Comparison of ENCODE assay signal across 10 cellular contexts in the genomic region with DNA sequence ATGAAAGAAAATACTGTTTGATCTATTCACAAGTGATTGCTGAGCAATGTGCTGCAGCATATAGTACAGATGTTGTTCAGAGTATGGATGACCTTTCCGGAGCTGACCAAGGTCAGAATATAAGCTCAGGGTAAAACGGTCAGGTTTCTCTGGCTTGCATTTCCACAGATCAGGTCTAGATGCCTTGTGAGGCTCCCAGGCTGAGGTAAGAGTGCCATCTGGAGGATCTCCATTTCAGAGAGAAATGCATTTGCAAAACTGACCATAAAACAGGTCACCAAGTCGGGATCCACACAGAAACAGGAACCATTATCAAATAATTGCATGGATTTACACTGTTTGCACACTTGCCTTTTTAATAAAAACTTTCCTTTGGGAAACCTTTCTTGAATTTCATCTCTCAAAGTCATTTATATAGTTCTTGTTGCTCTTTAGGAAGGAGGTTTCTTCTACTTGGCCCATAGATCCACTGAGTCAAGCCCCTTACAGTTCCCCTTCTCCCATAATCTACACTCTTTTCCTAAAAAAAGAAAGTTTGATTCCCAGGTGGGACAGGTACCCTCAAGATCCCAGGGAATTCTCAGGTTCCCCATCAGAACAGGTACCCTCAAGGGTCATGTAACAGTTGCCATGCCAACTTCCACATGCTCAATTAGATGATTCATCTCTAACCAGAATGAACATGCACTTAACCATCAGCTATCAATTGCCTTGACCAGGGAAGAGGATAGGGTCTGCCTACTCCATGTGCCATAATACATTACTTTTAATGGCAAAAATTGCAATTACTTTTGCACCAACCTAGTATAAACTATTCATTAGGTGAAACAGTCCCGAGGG. TPM values are rescaled to one million over a fixed set of nuclear protein-coding genes. Genes with fewer than 3 reads are reported as not detected.
DNase-seq lines count a peak whose midpoint lies in the region; ATAC-seq and TF ChIP-seq lines count a peak whose summit lies in the region.
"Had no signal": no experiment of that assay in that cellular context is flagged by ENCODE, and none has a peak within 500 bp of the region (broad histone marks: within the 10 kb centered on the region; RNA-seq: fewer than 3 reads in every experiment).

No MANE protein-coding gene starts in this region.

- no peaks in the 10 kb centered on the region for H3K79me2 ChIP-seq in SK-N-SH (ENCODE audit: insufficient read depth)

- H3K4me3 ChIP-seq in SK-N-SH (ENCODE audit: low read depth in 2 of 2, low read length in 1 of 2) = no peak overlapping the region
- H3K4me3 ChIP-seq in foreskin fibroblast (ENCODE audit: low read depth in 1 of 2, low read length in 2 of 2) = no peak overlapping the region
- H3K4me3 ChIP-seq: lung had no signal

- no peaks in the 10 kb centered on the region for H4K20me1 ChIP-seq in SK-N-SH (ENCODE audit: insufficient read depth)

- peak overlapping the region in 1 of 2 experiments; percentile 9; a peak in 1 of 4 replicates for H3K27ac ChIP-seq in SK-N-SH (ENCODE audit: low read depth in 2 of 2, low read length in 1 of 2)

- H3K4me1 ChIP-seq in SK-N-SH (ENCODE audit: control insufficient read depth in 1 of 2, insufficient read depth in 2 of 2, low read depth in 1 of 2, low read length in 1 of 2) = peaks cover 0 to 2% of the 10 kb centered on the region in 2 experiments; a peak in 2 of 4 replicates

- no peak for TF ChIP-seq EP300 in SK-N-SH (IDR thresholded peaks at IDR 0.05; ENCODE audit: borderline replicate concordance in 1 of 2, low read depth in 1 of 2, low read length in 1 of 2)

- no peaks in the 10 kb centered on the region for H3K4me1 Mint-ChIP-seq in activated T-helper 17 cell treated with anti-CD3 and anti-CD28 coated beads, Interleukin-2, amount 50 U/mL, for 72 hours
- H3K4me1 Mint-ChIP-seq: IgD-negative memory B cell had no signal

- DNase-seq in DMS153 (lab: John Stamatoyannopoulos, UW) (peak; percentile 27), LoVo (ENCODE audit: low spot score) (peak; percentile 20), SK-N-SH (peak; percentile 62), foreskin fibroblast (peak; percentile 46 to 77), pons (ENCODE audit: low spot score) (peak; percentile 89)

- no peak overlapping the region for H3K9ac ChIP-seq in SK-N-SH

- H3F3A ChIP-seq in SK-N-SH (replicated peaks; ENCODE audit: insufficient read depth) = no peaks in the 10 kb centered on the region

- peaks cover 28 to 35% of the 10 kb centered on the region in 2 experiments for H3K36me3 ChIP-seq in SK-N-SH (replicated peaks in 1 of 2; ENCODE audit: control insufficient read depth in 1 of 2, insufficient read depth in 2 of 2, low read length in 1 of 2)

- no peaks in the 10 kb centered on the region for H3K9me3 Mint-ChIP-seq in activated T-helper 17 cell treated with anti-CD3 and anti-CD28 coated beads, Interleukin-2, amount 50 U/mL, for 72 hours
- H3K9me3 Mint-ChIP-seq: IgD-negative memory B cell had no signal

- H3K4me2 ChIP-seq in SK-N-SH = no peak overlapping the region

- 52% methylated on average over 4 of the region's 4 CpGs for WGBS in SK-N-SH (ENCODE audit: low lambda C conversion rate)

- H3K4me3 Mint-ChIP-seq in activated T-helper 17 cell treated with anti-CD3 and anti-CD28 coated beads, Interleukin-2, amount 50 U/mL, for 72 hours = no peak overlapping the region
- H3K4me3 Mint-ChIP-seq: IgD-negative memory B cell had no signal

- TF ChIP-seq CTCF in SK-N-SH (IDR thresholded peaks at IDR 0.05) (peak; percentile 57), foreskin fibroblast (IDR thresholded peaks at IDR 0.05; ENCODE audit: low read depth, low read length) (peak; percentile 59)

- H3K9me3 ChIP-seq in SK-N-SH = no peaks in the 10 kb centered on the region

- H2AFZ ChIP-seq in SK-N-SH (ENCODE audit: low read depth) = no peak overlapping the region

- POLR2A ChIA-PET in SK-N-SH (lab: Yijun Ruan, JAX) = interaction anchor here (0.6 to 1.1 kb wide), 2 partner anchors 8 to 417 kb away, joined by 3 read pairs; a partner anchor contains a TSS

- H3K9me2 ChIP-seq in SK-N-SH = no peaks in the 10 kb centered on the region

- peaks cover 44% of the 10 kb centered on the region for H3K36me3 Mint-ChIP-seq in activated T-helper 17 cell treated with anti-CD3 and anti-CD28 coated beads, Interleukin-2, amount 50 U/mL, for 72 hours (ENCODE audit: low read depth)

- peak; percentile 99 for TF ChIP-seq RAD21 in SK-N-SH (IDR thresholded peaks at IDR 0.05; ENCODE audit: low read length)

- no peaks in the 10 kb centered on the region for H3K27me3 Mint-ChIP-seq in activated T-helper 17 cell treated with anti-CD3 and anti-CD28 coated beads, Interleukin-2, amount 50 U/mL, for 72 hours
- H3K27me3 Mint-ChIP-seq: IgD-negative memory B cell had no signal

- CTCF ChIA-PET in SK-N-SH (lab: Yijun Ruan, JAX) = interaction anchor here (0.5 to 5.5 kb wide), 67 partner anchors 8 to 566 kb away, joined by 3 to 66 read pairs (median 4); a partner anchor contains a TSS

- H3K27ac Mint-ChIP-seq in activated T-helper 17 cell treated with anti-CD3 and anti-CD28 coated beads, Interleukin-2, amount 50 U/mL, for 72 hours = no peak overlapping the region
- H3K27ac Mint-ChIP-seq: IgD-negative memory B cell had no signal

- no peaks in the 10 kb centered on the region for H3K27me3 ChIP-seq in SK-N-SH (ENCODE audit: insufficient read depth)

- ATAC-seq in activated T-helper 17 cell treated with anti-CD3 and anti-CD28 coated beads, Interleukin-2, amount 50 U/mL, for 72 hours (replicated peaks) = no peak
- ATAC-seq in GM19035 (IDR thresholded peaks at IDR 0.05; ENCODE audit: unreplicated experiment) = no peak
- ATAC-seq in HG03025 (IDR thresholded peaks at IDR 0.05; ENCODE audit: low FRiP score, unreplicated experiment) = no peak

TF ChIP-seq in SK-N-SH, 30 proteins besides CTCF, POLR2A, EP300 and RAD21:
- peak; percentile 91 for TF ChIP-seq SMC3 (IDR thresholded peaks at IDR 0.05; ENCODE audit: low read depth, low read length)
- TF ChIP-seq MXI1 (IDR thresholded peaks at IDR 0.05; ENCODE audit: low read depth, low read length) = no peak

RNA-seq across cellular contexts. Expression of a gene that starts 25.0 kb away (rescaled TPM):
- polyA plus RNA-seq in SK-N-SH (2012; rRNA removed) = 0.28 and 0.29 TPM in 2 replicates
- 0.01 and 0.04 TPM in 2 replicates for polyA plus RNA-seq in SK-N-SH (2012; cell fraction: cytosol; rRNA removed)
- 1.4 and 1.6 TPM in 2 replicates for polyA plus RNA-seq in SK-N-SH (2012; cell fraction: nucleus; rRNA removed)
- total RNA-seq in activated T-helper 17 cell treated with anti-CD3 and anti-CD28 coated beads, Interleukin-2, amount 50 U/mL, for 72 hours = under 1 TPM; 0.52 to 0.95 TPM
- polyA plus RNA-seq: IgD-negative memory B cell had no signal

RNA-seq across cellular contexts. Expression of a gene that starts 42.4 kb away (rescaled TPM):
- 6.1 and 7.7 TPM in 2 replicates for polyA plus RNA-seq in SK-N-SH (2012; rRNA removed)
- 9.0 and 9.1 TPM in 2 replicates for polyA plus RNA-seq in SK-N-SH (2012; cell fraction: cytosol; rRNA removed)
- 2.9 and 5.6 TPM in 2 replicates for polyA plus RNA-seq in SK-N-SH (2012; cell fraction: nucleus; rRNA removed)
- 10 to 100 TPM; 17.0 to 24.8 TPM for total RNA-seq in activated T-helper 17 cell treated with anti-CD3 and anti-CD28 coated beads, Interleukin-2, amount 50 U/mL, for 72 hours

RNA-seq across cellular contexts. Expression of a gene that starts 48.5 kb away (rescaled TPM):
- polyA plus RNA-seq in SK-N-SH (2012; rRNA removed) = not detected in 2 replicates
- not detected in 2 replicates for polyA plus RNA-seq in SK-N-SH (2012; cell fraction: cytosol; rRNA removed)
- polyA plus RNA-seq in SK-N-SH (2012; cell fraction: nucleus; rRNA removed) = not detected in 2 replicates
- total RNA-seq in activated T-helper 17 cell treated with anti-CD3 and anti-CD28 coated beads, Interleukin-2, amount 50 U/mL, for 72 hours = not detected
- total RNA-seq: lung had no signal
- polyA plus RNA-seq: IgD-negative memory B cell, lung had no signal

Comparison
In these comparisons a context has a peak if more than half of its experiments do, and no peak if none do; other contexts are left out.
1. DNase-seq: peak in every context shown above with its lines; median percentile 89 in pons; 62 in SK-N-SH; 62 in foreskin fibroblast; 27 in DMS153; 20 in LoVo.